Comparison of ENCODE assay signal across 28 cellular contexts in the genomic region with DNA sequence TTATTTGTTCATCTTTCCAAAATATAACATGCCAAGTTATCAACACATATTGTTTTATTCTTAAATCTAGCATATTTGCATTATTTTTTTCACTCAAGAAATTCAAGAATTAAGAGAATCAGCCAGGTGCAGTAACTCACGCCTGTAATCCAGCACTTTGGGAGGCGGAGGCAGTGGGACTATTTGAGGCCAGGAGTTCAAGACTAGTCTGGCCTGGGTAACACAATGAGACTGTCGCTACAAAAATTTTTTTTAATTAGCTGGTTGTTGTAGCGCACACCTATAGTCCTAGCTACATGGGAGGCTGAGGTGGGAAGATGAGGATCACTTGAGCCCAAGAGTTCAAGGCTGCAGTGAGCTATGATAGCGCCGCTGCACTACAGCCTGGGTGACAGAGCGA. TPM values are rescaled to one million over a fixed set of nuclear protein-coding genes. Genes with fewer than 3 reads are reported as not detected.
DNase-seq lines count a peak whose midpoint lies in the region; ATAC-seq, FAIRE-seq and TF ChIP-seq lines count a peak whose summit lies in the region.
"Had no signal": no experiment of that assay in that cellular context is flagged by ENCODE, and none has a peak within 500 bp of the region (broad histone marks: within the 10 kb centered on the region; RNA-seq: fewer than 3 reads in every experiment).

No MANE protein-coding gene starts in this region.

- no peaks in the 10 kb centered on the region for H3K36me3 ChIP-seq in right lobe of liver
- no peaks in the 10 kb centered on the region for H3K36me3 ChIP-seq in HepG2 (replicated peaks in 1 of 2; ENCODE audit: control insufficient read depth in 1 of 2, insufficient read depth in 2 of 2, low read length in 2 of 2)
- no peaks in the 10 kb centered on the region for H3K36me3 ChIP-seq in astrocyte (ENCODE audit: insufficient read depth, low read length)
- H3K36me3 ChIP-seq in iPS-18a (ENCODE audit: control insufficient read depth, low read depth, low read length) = no peaks in the 10 kb centered on the region
- H3K36me3 ChIP-seq in suprapubic skin = no peaks in the 10 kb centered on the region
- H3K36me3 ChIP-seq: adrenal gland, upper lobe of left lung had no signal

- TF ChIP-seq POLR2A in right lobe of liver (IDR thresholded peaks at IDR 0.05) (no peak), HepG2 (IDR thresholded peaks at IDR 0.05; ENCODE audit: insufficient read depth in 1 of 2, low read depth in 2 of 2, low read length in 2 of 2) (no peak), suprapubic skin (IDR thresholded peaks at IDR 0.05) (no peak)

- no TSS peak for BruUV-seq in HepG2 (replicated peaks; lab: Mats Ljungman, UMichigan)

- POLR2A ChIA-PET in HepG2 (lab: Yijun Ruan, JAX) = interaction anchor here (3.0 kb wide), 1 partner anchor 9 kb away, joined by 10 read pairs; no protein-coding TSS in a partner anchor

- ATAC-seq in right lobe of liver (no peak), HepG2 (no peak), HG03565 (IDR thresholded peaks at IDR 0.05; ENCODE audit: unreplicated experiment) (no peak)
- ATAC-seq: activated CD4-positive, alpha-beta T cell treated with anti-CD3 and anti-CD28 coated beads for 36 hours; sciatic nerve; T-helper 17 cell had no signal

- H3K27ac ChIP-seq in right lobe of liver = peak overlapping the region in 2 of 3 donors; percentile 45 to 61
- H3K27ac ChIP-seq in HepG2 (ENCODE audit: extremely low read length, insufficient read depth, low read length) = no peak overlapping the region
- H3K27ac ChIP-seq in astrocyte (ENCODE audit: low read depth, low read length) = peak overlapping the region; percentile 59
- H3K27ac ChIP-seq in iPS-18a (ENCODE audit: low read length) = no peak overlapping the region
- no peak overlapping the region for H3K27ac ChIP-seq in suprapubic skin
- H3K27ac ChIP-seq: adrenal gland, SJCRH30, stomach, upper lobe of left lung had no signal

- H3K27ac Mint-ChIP-seq in astrocyte (ENCODE audit: unreplicated experiment) = no peak overlapping the region
- H3K27ac Mint-ChIP-seq in type B pancreatic cell = no peak overlapping the region
- H3K27ac Mint-ChIP-seq: activated CD4-positive, alpha-beta T cell treated with anti-CD3 and anti-CD28 coated beads for 36 hours had no signal

- no peak for TF ChIP-seq CTCF in right lobe of liver (IDR thresholded peaks at IDR 0.05)
- TF ChIP-seq CTCF in HepG2 (CRISPR knock-in tag; IDR thresholded peaks at IDR 0.05) = no peak
- no peak for TF ChIP-seq CTCF in astrocyte (IDR thresholded peaks at IDR 0.05; ENCODE audit: insufficient read depth, low read depth, low read length)
- no peak for TF ChIP-seq CTCF in type B pancreatic cell (conservative IDR thresholded peaks at IDR 0.05)
- TF ChIP-seq CTCF in suprapubic skin (IDR thresholded peaks at IDR 0.05) = no peak

- H3K4me1 ChIP-seq in right lobe of liver = peaks cover 0 to 43% (median 15%) of the 10 kb centered on the region in 4 donors
- H3K4me1 ChIP-seq in HepG2 (ENCODE audit: insufficient read depth, low read length) = peaks cover 41% of the 10 kb centered on the region
- H3K4me1 ChIP-seq in astrocyte (ENCODE audit: insufficient read depth, low read length) = peaks cover 8% of the 10 kb centered on the region
- H3K4me1 ChIP-seq in iPS-18a (ENCODE audit: control insufficient read depth, low read depth, low read length) = peaks cover 13% of the 10 kb centered on the region
- no peaks in the 10 kb centered on the region for H3K4me1 ChIP-seq in suprapubic skin
- H3K4me1 ChIP-seq: SJCRH30 had no signal

- H3K4me3 Mint-ChIP-seq in astrocyte (ENCODE audit: unreplicated experiment) (no peak overlapping the region), type B pancreatic cell (no peak overlapping the region)
- H3K4me3 Mint-ChIP-seq: activated CD4-positive, alpha-beta T cell treated with anti-CD3 and anti-CD28 coated beads for 36 hours; activated T-cell treated with anti-CD3 and anti-CD28 coated beads, Interleukin-2, amount 50 U/mL, for 24 hours; neural crest cell; T-helper 17 cell had no signal

- CTCF ChIA-PET in HepG2 (lab: Yijun Ruan, JAX; ENCODE audit: low intra/inter-chr PET ratio, low total read pairs) = no interaction called here

- no peaks in the 10 kb centered on the region; the same call in 1 of the 2 replicates for H4K20me1 ChIP-seq in HepG2 (ENCODE audit: insufficient read depth, low read length)
- H4K20me1 ChIP-seq in astrocyte (ENCODE audit: insufficient read depth, low read length) = peaks cover 33% of the 10 kb centered on the region

- WGBS in right lobe of liver (ENCODE audit: insufficient coverage, low coverage, low lambda C conversion rate, missing lambda C conversion rate) = 85% methylated on average over 7 of the region's 7 CpGs
- WGBS in HepG2 (ENCODE audit: low lambda C conversion rate) = 86% methylated on average over 7 of the region's 7 CpGs
- WGBS in suprapubic skin = 92% methylated on average over 7 of the region's 7 CpGs

- DNase-seq in right lobe of liver (no peak), HepG2 (ENCODE audit: low spot score) (no peak), astrocyte (ENCODE audit: low read depth) (no peak), NCI-H1694 treated with DMSO at 0.1 percent for 48 hours (lab: John Stamatoyannopoulos, UW) (no peak), type B pancreatic cell (ENCODE audit: extremely low spot score, unreplicated experiment) (no peak), suprapubic skin (ENCODE audit: low spot score in 2 of 2) (no peak)
- DNase-seq: activated CD4-positive, alpha-beta T cell treated with anti-CD3 and anti-CD28 coated beads for 36 hours; activated naive CD4-positive, alpha-beta T cell treated with Interleukin-2 at 50 U/mL for 16 hours; activated T-cell treated with anti-CD3 and anti-CD28 coated beads, Interleukin-2, amount 50 U/mL, for 24 hours; adrenal gland; DMS79; islet precursor cell; KBM-7; NCI-H146; NCI-H2171; NCI-H510A treated with DMSO at 0.1 percent for 48 hours; NK-92 treated with Interleukin-12 subunit alpha and Interleukin-12 subunit beta, amount 100 ng/mL, for 24 hours; posterior cingulate gyrus; SJCRH30; stomach; T-helper 17 cell; upper lobe of left lung had no signal

- no peaks in the 10 kb centered on the region for H3K9me3 ChIP-seq in right lobe of liver
- no peaks in the 10 kb centered on the region for H3K9me3 ChIP-seq in HepG2 (ENCODE audit: low read length)
- no peaks in the 10 kb centered on the region for H3K9me3 ChIP-seq in astrocyte (ENCODE audit: insufficient read depth, low read depth, low read length)
- H3K9me3 ChIP-seq in iPS-18a (ENCODE audit: control insufficient read depth, low read depth, low read length) = no peaks in the 10 kb centered on the region
- H3K9me3 ChIP-seq in suprapubic skin = no peaks in the 10 kb centered on the region
- H3K9me3 ChIP-seq: adrenal gland, SJCRH30, stomach, upper lobe of left lung had no signal

- intact Hi-C loops in right lobe of liver (cut with DNase I) = no loop called here
- intact Hi-C loops in HepG2 (cut with micrococcal nuclease; ENCODE audit: unreplicated experiment) = loop anchor here (10.0 kb wide), 1 partner anchor 255 kb away; no protein-coding TSS in a partner anchor

- TF ChIP-seq EP300 in HepG2 (IDR thresholded peaks at IDR 0.05; ENCODE audit: low read depth in 2 of 2, low read length in 2 of 2) (no peak), HepG2 (CRISPR knock-in tag; IDR thresholded peaks at IDR 0.05; ENCODE audit: borderline replicate concordance) (no peak), suprapubic skin (IDR thresholded peaks at IDR 0.05) (no peak)

- H3K9ac ChIP-seq in HepG2 (ENCODE audit: insufficient read depth, low read depth, low read length) = no peak overlapping the region
- peak overlapping the region; percentile 31 for H3K9ac ChIP-seq in astrocyte (ENCODE audit: low read length)
- peak overlapping the region; percentile 28 for H3K9ac ChIP-seq in iPS-18a (ENCODE audit: low read length)

- no peak for TF ChIP-seq RAD21 in HepG2 (CRISPR knock-in tag; IDR thresholded peaks at IDR 0.05)

- H3K27me3 Mint-ChIP-seq in astrocyte (ENCODE audit: low read depth, unreplicated experiment) (no peaks in the 10 kb centered on the region), type B pancreatic cell (no peaks in the 10 kb centered on the region)
- H3K27me3 Mint-ChIP-seq: activated CD4-positive, alpha-beta T cell treated with anti-CD3 and anti-CD28 coated beads for 36 hours; activated T-cell treated with anti-CD3 and anti-CD28 coated beads, Interleukin-2, amount 50 U/mL, for 24 hours; T-helper 17 cell had no signal

- H2AFZ ChIP-seq in HepG2 (ENCODE audit: low read length) (no peak overlapping the region), astrocyte (ENCODE audit: low read depth, low read length) (no peak overlapping the region)

- H3K4me3 ChIP-seq in right lobe of liver (no peak overlapping the region), HepG2 (replicated peaks in 1 of 3; ENCODE audit: insufficient read depth in 1 of 3, low read depth in 2 of 3, low read length in 3 of 3) (no peak overlapping the region), astrocyte (ENCODE audit: insufficient read depth, low read depth, low read length) (no peak overlapping the region), iPS-18a (ENCODE audit: low read length) (no peak overlapping the region), suprapubic skin (no peak overlapping the region)
- H3K4me3 ChIP-seq: adrenal gland, SJCRH30, stomach, upper lobe of left lung had no signal

- H3K27me3 ChIP-seq in right lobe of liver (no peaks in the 10 kb centered on the region), HepG2 (ENCODE audit: control insufficient read depth in 1 of 2, insufficient read depth in 2 of 2, low read length in 2 of 2) (0 out of 5 replicates have a peak, but pooled peaks cover 0 to 1% of the 10 kb centered on the region in 2 experiments), astrocyte (ENCODE audit: insufficient read depth, low read length) (no peaks in the 10 kb centered on the region), iPS-18a (ENCODE audit: control insufficient read depth, insufficient read depth, low read length) (no peaks in the 10 kb centered on the region), suprapubic skin (no peaks in the 10 kb centered on the region)
- H3K27me3 ChIP-seq: adrenal gland, SJCRH30, stomach, upper lobe of left lung had no signal

- peaks cover 1% of the 10 kb centered on the region for H3K36me3 Mint-ChIP-seq in astrocyte (ENCODE audit: low read depth, unreplicated experiment)
- peaks cover 3% of the 10 kb centered on the region for H3K36me3 Mint-ChIP-seq in type B pancreatic cell

- no peaks in the 10 kb centered on the region for H3K9me3 Mint-ChIP-seq in astrocyte (ENCODE audit: unreplicated experiment)
- H3K9me3 Mint-ChIP-seq in type B pancreatic cell = no peaks in the 10 kb centered on the region
- H3K9me3 Mint-ChIP-seq: activated T-cell treated with anti-CD3 and anti-CD28 coated beads, Interleukin-2, amount 50 U/mL, for 24 hours; neural crest cell had no signal

- H3K4me2 ChIP-seq in HepG2 (ENCODE audit: low read depth, low read length) (no peak overlapping the region), astrocyte (ENCODE audit: low read length) (no peak overlapping the region)

- H3K79me2 ChIP-seq in HepG2 (ENCODE audit: insufficient read depth, low read length) (peaks cover 62% of the 10 kb centered on the region), astrocyte (ENCODE audit: insufficient read depth, low read length) (peaks cover 94% of the 10 kb centered on the region)

- H3K4me1 Mint-ChIP-seq in astrocyte (ENCODE audit: low read depth, unreplicated experiment) (peaks cover 24% of the 10 kb centered on the region), type B pancreatic cell (ENCODE audit: unreplicated experiment) (peaks cover 36% of the 10 kb centered on the region)

- in situ Hi-C loops in HepG2 (cut with HindIII; ENCODE audit: extremely low pct_ligation_motif_present, low pct_unique_long_range_greater_than_20kb) = no loop called here

- FAIRE-seq in HepG2 (lab: Jason Lieb, UNC) = no peak
- no peak for FAIRE-seq in astrocyte (lab: Jason Lieb, UNC)
- FAIRE-seq: A204.1, colon had no signal

RNA-seq across cellular contexts. Expression of a gene that starts 10.5 kb away (rescaled TPM):
- total RNA-seq in right lobe of liver (10 to 100 TPM; 15.7 to 41.5 (median 31.9) TPM), HepG2 (2016; rRNA removed; fragmentation: Illumina TruSeq; extraction: Trizol) (39.7 and 66.9 TPM in 2 replicates), astrocyte (49.0 and 50.2 TPM in 2 replicates), type B pancreatic cell (ENCODE audit: low replicate concordance) (54.4 and 60.7 TPM in 2 replicates), suprapubic skin (10 to 100 TPM; 17.5 to 29.7 (median 23.0) TPM)
- total RNA-seq in HepG2 (2016; cell fraction: cytosol; rRNA removed; fragmentation: Illumina TruSeq; extraction: Trizol; ENCODE audit: low read depth) = 8.8 and 11.8 TPM in 2 replicates
- 39.2 and 73.4 TPM in 2 replicates for total RNA-seq in HepG2 (2016; cell fraction: insoluble cytoplasmic fraction; rRNA removed; fragmentation: Illumina TruSeq; extraction: Trizol)
- 21.6 and 37.2 TPM in 2 replicates for total RNA-seq in HepG2 (2016; cell fraction: membrane; rRNA removed; fragmentation: Illumina TruSeq; extraction: Trizol)
- 16.0 and 21.7 TPM in 2 replicates for total RNA-seq in HepG2 (2016; cell fraction: nucleus; rRNA removed; fragmentation: Illumina TruSeq; extraction: Trizol)
- polyA plus RNA-seq in HepG2 (2011; rRNA removed) = 6.2 and 10.5 TPM in 2 replicates
- 2.1 and 4.5 TPM in 2 replicates for polyA plus RNA-seq in HepG2 (2011; cell fraction: cytosol; rRNA removed)
- polyA plus RNA-seq in HepG2 (2011; cell fraction: nucleus; rRNA removed) = 3.3 and 5.6 TPM in 2 replicates
- 12.7 and 12.8 TPM in 2 replicates for polyA plus RNA-seq in HepG2 (2012)
- 8.6 and 9.2 TPM in 2 replicates for polyA plus RNA-seq in HepG2 (2016; cell fraction: cytosol; fragmentation: Illumina TruSeq; extraction: Trizol; ENCODE audit: low read depth)
- polyA plus RNA-seq in HepG2 (2016; cell fraction: insoluble cytoplasmic fraction; fragmentation: Illumina TruSeq; extraction: Trizol; ENCODE audit: low read depth) = 36.8 and 40.1 TPM in 2 replicates
- 14.1 and 15.5 TPM in 2 replicates for polyA plus RNA-seq in HepG2 (2016; cell fraction: membrane; fragmentation: Illumina TruSeq; extraction: Trizol; ENCODE audit: low read depth)
- polyA plus RNA-seq in HepG2 (2016; cell fraction: nucleus; fragmentation: Illumina TruSeq; extraction: Trizol; ENCODE audit: insufficient read depth, low read depth) = 14.8 and 21.0 TPM in 2 replicates
- polyA minus RNA-seq in HepG2 (2011; rRNA and poly(A)+ RNA removed; ENCODE audit: low replicate concordance) = 6.2 and 25.5 TPM in 2 replicates
- polyA minus RNA-seq in HepG2 (2011; cell fraction: cytosol; rRNA and poly(A)+ RNA removed) = 17.4 and 25.9 TPM in 2 replicates
- polyA minus RNA-seq in HepG2 (2011; cell fraction: nucleus; rRNA and poly(A)+ RNA removed) = 19.4 and 20.2 TPM in 2 replicates

Comparison
In these comparisons a context has a peak if more than half of its experiments do, and no peak if none do; other contexts are left out.
1. H3K27ac ChIP-seq: peak in right lobe of liver (2 of 3) and astrocyte (single experiment); none in HepG2 (single experiment), iPS-18a (single experiment) and suprapubic skin (single experiment).